ENCODE assay signal across 24 cellular contexts in the genomic region with DNA sequence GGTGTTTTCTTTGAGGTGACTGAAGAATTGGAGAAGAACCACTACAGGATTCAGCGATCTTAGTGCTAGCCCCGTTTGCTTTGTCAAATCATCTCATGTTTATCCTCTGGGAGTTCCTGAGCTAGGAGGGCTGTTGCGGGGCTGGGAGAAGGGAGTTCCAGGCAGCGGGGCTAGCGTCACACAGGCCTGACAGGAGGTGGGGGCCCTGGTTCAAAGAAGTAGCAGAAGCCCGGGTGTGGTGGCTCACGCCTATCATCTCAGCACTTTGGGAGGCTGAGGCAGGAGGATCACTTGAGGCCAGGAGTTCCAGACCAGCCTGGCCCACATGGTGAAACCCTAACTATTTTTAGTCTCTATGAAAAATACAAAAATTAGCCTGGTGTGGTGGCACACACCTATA.
"Had no signal": no experiment of that assay in that cellular context is flagged by ENCODE, and none has a peak within 500 bp of the region (broad histone marks: within the 10 kb centered on the region; RNA-seq: fewer than 3 reads in every experiment).

No MANE protein-coding gene starts in this region.

- H3K27ac ChIP-seq: esophagus muscularis mucosa, heart right ventricle, left lung, neutrophil, pancreas, right lobe of liver, stomach, thyroid gland, vagina had no signal

- H3K36me3 ChIP-seq: esophagus muscularis mucosa, heart right ventricle, left lung, neutrophil, pancreas, right lobe of liver, stomach, thyroid gland, vagina had no signal

- H3K4me1 ChIP-seq: esophagus muscularis mucosa, heart right ventricle, left lung, pancreas, right lobe of liver, stomach, vagina had no signal

- DNase-seq: dermis blood vessel endothelial cell; effector memory CD4-positive, alpha-beta T cell; foreskin melanocyte; glutamatergic neuron; heart right ventricle; hippocampal formation; left cardiac atrium; left lung; mesenchymal stem cell; mucosa of descending colon; naive B cell; right lobe of liver; stimulated activated CD4-positive, alpha-beta T cell treated with anti-CD3 and anti-CD28 coated beads, Interleukin-2, amount 100 ng/mL, for 24 hours; stimulated activated CD4-positive, alpha-beta T cell treated with anti-CD3 and anti-CD28 coated beads, Interleukin-4, amount 100 ng/mL, for 24 hours; stimulated activated naive CD4-positive, alpha-beta T cell treated with Interleukin-2 at 50 U/mL for 16 hours; stomach; trophoblast cell had no signal

- ATAC-seq: heart right ventricle; left cardiac atrium; left lung; mucosa of descending colon; pancreas; right lobe of liver; stimulated activated effector memory CD8-positive, alpha-beta T cell treated with anti-CD3 and anti-CD28 coated beads, Interleukin-12 subunit alpha, Interleukin-12 subunit beta, amount 100 ng/mL, for 72 hours had no signal

- H3K9me3 ChIP-seq: mucosa of descending colon, neutrophil, pancreas, right lobe of liver, thyroid gland, vagina had no signal

- H3K4me3 ChIP-seq: esophagus muscularis mucosa, heart right ventricle, left lung, mucosa of descending colon, pancreas, right lobe of liver, smooth muscle cell, stomach, thyroid gland, vagina had no signal

- H3K27me3 ChIP-seq: pancreas, right lobe of liver, thyroid gland, vagina had no signal
